In genomic region chr16:24810951-24811843, GRCh38 we compare ENCODE assay signal across 26 cellular contexts. TPM values are rescaled to one million over a fixed set of nuclear protein-coding genes. Genes with fewer than 3 reads are reported as not detected.
A peak's percentile ranks its signal among the peaks of the same experiment; 100 is the strongest.
DNase-seq lines count a peak whose midpoint lies in the region; ATAC-seq and TF ChIP-seq lines count a peak whose summit lies in the region.
"Had no signal": no experiment of that assay in that cellular context is flagged by ENCODE, and none has a peak within 500 bp of the region (broad histone marks: within the 10 kb centered on the region; RNA-seq: fewer than 3 reads in every experiment).

No MANE protein-coding gene starts in this region.

- H3K27ac Mint-ChIP-seq in activated naive CD8-positive, alpha-beta T cell treated with anti-CD3 and anti-CD28 coated beads, Interleukin-2, amount 50 U/mL, for 24 hours, result peak overlapping the region; percentile 5
- no peak overlapping the region for H3K27ac Mint-ChIP-seq in activated naive CD8-positive, alpha-beta T cell treated with anti-CD3 and anti-CD28 coated beads for 36 hours
- H3K27ac Mint-ChIP-seq: activated B cell treated with CpG ODN at 0.5 μM for 24 hours; activated CD8-positive, alpha-beta T cell treated with anti-CD3 and anti-CD28 coated beads for 36 hours; activated naive CD8-positive, alpha-beta T cell had no signal

- TF ChIP-seq CTCF in foreskin fibroblast (IDR thresholded peaks at IDR 0.05; ENCODE audit: low read depth, low read length) (no peak), transverse colon (IDR thresholded peaks at IDR 0.05) (no peak)

- H2AFZ ChIP-seq in Karpas-422 (ENCODE audit: low read length), result no peak overlapping the region

- no peak for TF ChIP-seq POLR2A in transverse colon (IDR thresholded peaks at IDR 0.05)

- no peaks in the 10 kb centered on the region for H3K9me3 ChIP-seq in transverse colon
- no peaks in the 10 kb centered on the region for H3K9me3 ChIP-seq in Karpas-422 (ENCODE audit: low read length)
- H3K9me3 ChIP-seq: gastrocnemius medialis, testis had no signal

- ATAC-seq in activated naive CD8-positive, alpha-beta T cell treated with anti-CD3 and anti-CD28 coated beads, Interleukin-2, amount 50 U/mL, for 24 hours, result no peak
- ATAC-seq in GM19463 (IDR thresholded peaks at IDR 0.05; ENCODE audit: unreplicated experiment) (no peak), GM21529 (IDR thresholded peaks at IDR 0.05; ENCODE audit: unreplicated experiment) (no peak)
- ATAC-seq: activated CD8-positive, alpha-beta T cell treated with anti-CD3 and anti-CD28 coated beads for 36 hours; activated T-cell treated with anti-CD3 and anti-CD28 coated beads, Interleukin-2, amount 50 U/mL, for 4 hours; HCT116 had no signal

- no peak overlapping the region for H3K4me2 ChIP-seq in Karpas-422 (ENCODE audit: low read depth, low read length, poor library complexity, severe bottlenecking)
- H3K4me2 ChIP-seq: KMS-11 had no signal

- peak overlapping the region in 3 of 4 donors; percentile 20 to 48 (median 46) for H3K27ac ChIP-seq in transverse colon
- H3K27ac ChIP-seq in Karpas-422 (ENCODE audit: low read length), result no peak overlapping the region
- H3K27ac ChIP-seq: KMS-11, testis had no signal

- no peaks in the 10 kb centered on the region for H3K9me2 ChIP-seq in Karpas-422 (replicated peaks; ENCODE audit: insufficient read depth, low read length)

- H3K4me3 Mint-ChIP-seq in activated naive CD8-positive, alpha-beta T cell treated with anti-CD3 and anti-CD28 coated beads, Interleukin-2, amount 50 U/mL, for 24 hours, result no peak overlapping the region
- H3K4me3 Mint-ChIP-seq in activated naive CD8-positive, alpha-beta T cell treated with anti-CD3 and anti-CD28 coated beads for 36 hours, result no peak overlapping the region
- H3K4me3 Mint-ChIP-seq: activated B cell treated with CpG ODN at 0.5 μM for 24 hours; activated CD8-positive, alpha-beta T cell treated with anti-CD3 and anti-CD28 coated beads for 36 hours; activated naive CD8-positive, alpha-beta T cell; activated T-cell treated with anti-CD3 and anti-CD28 coated beads, Interleukin-2, amount 50 U/mL, for 4 hours; CD4-positive, CD25-positive, alpha-beta regulatory T cell; T-helper 2 cell treated with Interferon-gamma antibody and Interleukin-4, amounts not matched to agents 5 μg/mL and 100 μg/mL, for 36 hours had no signal

- peaks cover 0 to 67% (median 30%) of the 10 kb centered on the region in 4 donors for H3K36me3 ChIP-seq in transverse colon
- H3K36me3 ChIP-seq in Karpas-422 (ENCODE audit: insufficient read depth, low read length), result peaks cover 70% of the 10 kb centered on the region

- H3K4me3 ChIP-seq in foreskin fibroblast (ENCODE audit: low read depth in 1 of 2, low read length in 2 of 2) (no peak overlapping the region), transverse colon (no peak overlapping the region), Karpas-422 (ENCODE audit: low read length) (no peak overlapping the region)
- H3K4me3 ChIP-seq: gastrocnemius medialis, lung, testis had no signal

- H3K4me1 Mint-ChIP-seq in activated naive CD8-positive, alpha-beta T cell treated with anti-CD3 and anti-CD28 coated beads, Interleukin-2, amount 50 U/mL, for 24 hours, result no peaks in the 10 kb centered on the region
- no peaks in the 10 kb centered on the region for H3K4me1 Mint-ChIP-seq in activated naive CD8-positive, alpha-beta T cell treated with anti-CD3 and anti-CD28 coated beads for 36 hours
- H3K4me1 Mint-ChIP-seq: activated B cell treated with CpG ODN at 0.5 μM for 24 hours; CD4-positive, CD25-positive, alpha-beta regulatory T cell had no signal

- no peaks in the 10 kb centered on the region for H3K27me3 Mint-ChIP-seq in activated naive CD8-positive, alpha-beta T cell treated with anti-CD3 and anti-CD28 coated beads, Interleukin-2, amount 50 U/mL, for 24 hours
- H3K27me3 Mint-ChIP-seq in activated naive CD8-positive, alpha-beta T cell treated with anti-CD3 and anti-CD28 coated beads for 36 hours, result no peaks in the 10 kb centered on the region
- H3K27me3 Mint-ChIP-seq: activated B cell treated with CpG ODN at 0.5 μM for 24 hours; activated CD8-positive, alpha-beta T cell treated with anti-CD3 and anti-CD28 coated beads for 36 hours; activated naive CD8-positive, alpha-beta T cell; CD4-positive, CD25-positive, alpha-beta regulatory T cell had no signal

- DNase-seq in activated naive CD8-positive, alpha-beta T cell treated with anti-CD3 and anti-CD28 coated beads, Interleukin-2, amount 50 U/mL, for 24 hours, result no peak
- DNase-seq in activated naive CD8-positive, alpha-beta T cell treated with anti-CD3 and anti-CD28 coated beads for 36 hours, result no peak
- peak; percentile 16 for DNase-seq in RKO (ENCODE audit: low spot score)
- DNase-seq in foreskin fibroblast, result peak; percentile 8 to 16
- DNase-seq in transverse colon, result no peak
- no peak for DNase-seq in Karpas-422
- DNase-seq: activated B cell treated with CpG ODN at 0.5 μM for 24 hours; activated CD8-positive, alpha-beta T cell treated with anti-CD3 and anti-CD28 coated beads for 36 hours; activated T-cell treated with anti-CD3 and anti-CD28 coated beads, Interleukin-2, amount 50 U/mL, for 4 hours; CD4-positive, CD25-positive, alpha-beta regulatory T cell; gastrocnemius medialis; GF-D8; hypothalamus; NCI-H1092 treated with DMSO at 0.1 percent for 48 hours; NCI-H2029 treated with DMSO at 0.1 percent for 48 hours; NCI-H345; stimulated activated CD4-positive, alpha-beta T cell treated with anti-CD3 and anti-CD28 coated beads, Interleukin-2, amount 100 ng/mL, for 48 hours; stimulated activated naive CD4-positive, alpha-beta T cell; testis had no signal

- peaks cover 3% of the 10 kb centered on the region; the same call in 1 of the 2 replicates for H3K79me2 ChIP-seq in Karpas-422 (ENCODE audit: low read length)

- in situ Hi-C loops in transverse colon (cut with MboI; ENCODE audit: low pct_ligation_motif_present in 1 of 4, low pct_unique_long_range_greater_than_20kb in 1 of 4, low sequenced_read_pairs in 3 of 4), result loop anchor here in 1 of 4 donors (25.0 kb wide), 1 partner anchor 249 kb away; no protein-coding TSS in a partner anchor

- H3K4me1 ChIP-seq in transverse colon (peaks cover 0 to 16% (median 3%) of the 10 kb centered on the region in 4 donors), Karpas-422 (ENCODE audit: low read length) (no peaks in the 10 kb centered on the region)
- H3K4me1 ChIP-seq: gastrocnemius medialis, testis had no signal

- TF ChIP-seq EP300 in transverse colon (IDR thresholded peaks at IDR 0.05; ENCODE audit: low read depth), result no peak

- intact Hi-C loops in transverse colon (cut with DNase I; ENCODE audit: low total_unique reads), result loop anchor here (10.0 kb wide), 1 partner anchor 76 kb away; no protein-coding TSS in a partner anchor

- no peaks in the 10 kb centered on the region for H3K9me3 Mint-ChIP-seq in activated naive CD8-positive, alpha-beta T cell treated with anti-CD3 and anti-CD28 coated beads, Interleukin-2, amount 50 U/mL, for 24 hours
- H3K9me3 Mint-ChIP-seq in activated naive CD8-positive, alpha-beta T cell treated with anti-CD3 and anti-CD28 coated beads for 36 hours, result no peaks in the 10 kb centered on the region
- H3K9me3 Mint-ChIP-seq: activated B cell treated with CpG ODN at 0.5 μM for 24 hours; activated CD8-positive, alpha-beta T cell treated with anti-CD3 and anti-CD28 coated beads for 36 hours; activated T-cell treated with anti-CD3 and anti-CD28 coated beads, Interleukin-2, amount 50 U/mL, for 4 hours; CD4-positive, CD25-positive, alpha-beta regulatory T cell; T-helper 2 cell treated with Interferon-gamma antibody and Interleukin-4, amounts not matched to agents 5 μg/mL and 100 μg/mL, for 36 hours had no signal

- H3K27me3 ChIP-seq in transverse colon (no peaks in the 10 kb centered on the region), Karpas-422 (ENCODE audit: low read length) (no peaks in the 10 kb centered on the region)
- H3K27me3 ChIP-seq: gastrocnemius medialis, testis had no signal

- H4K20me1 ChIP-seq in Karpas-422 (ENCODE audit: insufficient read depth, low read depth, low read length), result no peaks in the 10 kb centered on the region

- H3K36me3 Mint-ChIP-seq in activated naive CD8-positive, alpha-beta T cell treated with anti-CD3 and anti-CD28 coated beads, Interleukin-2, amount 50 U/mL, for 24 hours (ENCODE audit: low read depth), result peaks cover 54% of the 10 kb centered on the region
- H3K36me3 Mint-ChIP-seq in activated naive CD8-positive, alpha-beta T cell treated with anti-CD3 and anti-CD28 coated beads for 36 hours, result peaks cover 11% of the 10 kb centered on the region

- 69 to 72% methylated on average over 7 to 11 of the region's 11 CpGs for WGBS in transverse colon (ENCODE audit: low coverage in 1 of 2), 2 donors

- no peak overlapping the region for H3K9ac ChIP-seq in Karpas-422 (ENCODE audit: low read length)
- H3K9ac ChIP-seq: KMS-11 had no signal

RNA-seq across cellular contexts. Expression of gene SLC5A11, which starts 34.6 kb away (rescaled TPM):
- total RNA-seq in activated naive CD8-positive, alpha-beta T cell treated with anti-CD3 and anti-CD28 coated beads for 36 hours, result under 1 TPM in 1 of 2 experiments, not detected in 1; 0.10 TPM
- total RNA-seq in transverse colon, result 1 to 10 TPM in 1 of 4 donors, not detected in 3; 6.8 TPM
- total RNA-seq in Karpas-422 (2014; rRNA removed; shearing (Covaris generic); ENCODE audit: low replicate concordance), result 0.11 and 0.15 TPM in 2 replicates
- total RNA-seq: CD4-positive, CD25-positive, alpha-beta regulatory T cell had no signal

Comparison
In these comparisons a context has a peak if more than half of its experiments do, and no peak if none do; other contexts are left out.
1. DNase-seq: peak in RKO (single experiment) and foreskin fibroblast (2 of 2); none in activated naive CD8-positive, alpha-beta T cell treated with anti-CD3 and anti-CD28 coated beads, Interleukin-2, amount 50 U/mL, for 24 hours (single experiment), activated naive CD8-positive, alpha-beta T cell treated with anti-CD3 and anti-CD28 coated beads for 36 hours (single experiment), transverse colon (single experiment) and Karpas-422 (single experiment).